In genomic region chr2:214019229-214019972, GRCh38 we compare ENCODE assay signal across 3 cellular contexts.
TF ChIP-seq lines count a peak whose summit lies in the region.

No MANE protein-coding gene starts in this region.

TF ChIP-seq in IMR-90, 13 proteins besides CTCF, POLR2A, EP300 and RAD21:
- TF ChIP-seq RFX5 (IDR thresholded peaks at IDR 0.05; ENCODE audit: low read depth, low read length) (no peak), FOS (IDR thresholded peaks at IDR 0.05; ENCODE audit: low read depth, low read length) (peak; percentile 97), ELK1 (IDR thresholded peaks at IDR 0.05; ENCODE audit: borderline replicate concordance, low read depth, low read length) (no peak), MAFK (IDR thresholded peaks at IDR 0.05; ENCODE audit: low read depth, low read length) (peak; percentile 65), BHLHE40 (IDR thresholded peaks at IDR 0.05; ENCODE audit: low read depth, low read length) (peak; percentile 62), CEBPB (IDR thresholded peaks at IDR 0.05; ENCODE audit: low read depth, low read length) (peak; percentile 90), MXI1 (IDR thresholded peaks at IDR 0.05; ENCODE audit: borderline replicate concordance, low read depth, low read length) (no peak)

TF ChIP-seq in H1, 55 proteins besides CTCF, POLR2A, EP300 and RAD21:
- no peak for TF ChIP-seq RBBP5 (IDR thresholded peaks at IDR 0.05; ENCODE audit: borderline replicate concordance, low read depth, low read length)
- no peak for TF ChIP-seq ZNF274 (IDR thresholded peaks at IDR 0.05; ENCODE audit: borderline replicate concordance, extremely low read depth, low read length)
- no peak for TF ChIP-seq TAF7 (optimal IDR thresholded peaks at IDR 0.05; ENCODE audit: borderline replicate concordance, low read depth, low read length)
- TF ChIP-seq SUZ12 (IDR thresholded peaks at IDR 0.05; ENCODE audit: low read length) = no peak
- TF ChIP-seq HDAC2 (IDR thresholded peaks at IDR 0.05; ENCODE audit: borderline replicate concordance in 1 of 2, low read depth in 2 of 2, low read length in 2 of 2) = no peak
- TF ChIP-seq CHD1 (IDR thresholded peaks at IDR 0.05; ENCODE audit: low read depth, low read length) = no peak
- no peak for TF ChIP-seq SP2 (IDR thresholded peaks at IDR 0.05; ENCODE audit: low read length)
- TF ChIP-seq FOSL1 (IDR thresholded peaks at IDR 0.05; ENCODE audit: insufficient read depth, low read depth, low read length) = no peak
- TF ChIP-seq SAP30 (IDR thresholded peaks at IDR 0.05; ENCODE audit: insufficient read depth, insufficient replicate concordance, low read length) = no peak
- TF ChIP-seq POLR2AphosphoS5 (IDR thresholded peaks at IDR 0.05; ENCODE audit: low read depth, low read length) = no peak
- TF ChIP-seq, protein P1, sequence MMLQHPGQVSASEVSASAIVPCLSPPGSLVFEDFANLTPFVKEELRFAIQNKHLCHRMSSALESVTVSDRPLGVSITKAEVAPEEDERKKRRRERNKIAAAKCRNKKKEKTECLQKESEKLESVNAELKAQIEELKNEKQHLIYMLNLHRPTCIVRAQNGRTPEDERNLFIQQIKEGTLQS (IDR thresholded peaks at IDR 0.05; ENCODE audit: insufficient read depth, low read depth, low read length) = no peak
- no peak for TF ChIP-seq JUND (IDR thresholded peaks at IDR 0.05; ENCODE audit: low read length)
- no peak for TF ChIP-seq POU5F1 (IDR thresholded peaks at IDR 0.05; ENCODE audit: low read depth, low read length)
- no peak for TF ChIP-seq USF2 (IDR thresholded peaks at IDR 0.05; ENCODE audit: low read length)
- no peak for TF ChIP-seq SP4 (IDR thresholded peaks at IDR 0.05; ENCODE audit: low read length)
- no peak for TF ChIP-seq TEAD4 (IDR thresholded peaks at IDR 0.05; ENCODE audit: low read depth, low read length)
- TF ChIP-seq RXRA (IDR thresholded peaks at IDR 0.05; ENCODE audit: insufficient read depth, low read depth, low read length) = no peak

TF ChIP-seq in WTC11, 78 proteins besides CTCF, POLR2A, EP300 and RAD21:
- TF ChIP-seq, protein P2, sequence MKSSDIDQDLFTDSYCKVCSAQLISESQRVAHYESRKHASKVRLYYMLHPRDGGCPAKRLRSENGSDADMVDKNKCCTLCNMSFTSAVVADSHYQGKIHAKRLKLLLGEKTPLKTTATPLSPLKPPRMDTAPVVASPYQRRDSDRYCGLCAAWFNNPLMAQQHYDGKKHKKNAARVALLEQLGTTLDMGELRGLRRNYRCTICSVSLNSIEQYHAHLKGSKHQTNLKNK (CRISPR knock-in tag; IDR thresholded peaks at IDR 0.05) = no peak
- TF ChIP-seq EMX1 (CRISPR knock-in tag; IDR thresholded peaks at IDR 0.05) = no peak
- TF ChIP-seq AR (CRISPR knock-in tag; IDR thresholded peaks at IDR 0.05) = no peak
- no peak for TF ChIP-seq SMAD3 (CRISPR knock-in tag; IDR thresholded peaks at IDR 0.05; ENCODE audit: borderline replicate concordance)
- no peak for TF ChIP-seq ZNF671 (CRISPR knock-in tag; IDR thresholded peaks at IDR 0.05)
- TF ChIP-seq TCF7 (CRISPR knock-in tag; IDR thresholded peaks at IDR 0.05; ENCODE audit: low read depth) = no peak
- TF ChIP-seq E2F4 (CRISPR knock-in tag; IDR thresholded peaks at IDR 0.05; ENCODE audit: borderline replicate concordance, low read depth) = no peak
- no peak for TF ChIP-seq PREB (CRISPR knock-in tag; IDR thresholded peaks at IDR 0.05; ENCODE audit: borderline replicate concordance)
- TF ChIP-seq FOXP1 (CRISPR knock-in tag; IDR thresholded peaks at IDR 0.05; ENCODE audit: borderline replicate concordance) = no peak
- no peak for TF ChIP-seq ERG (CRISPR knock-in tag; IDR thresholded peaks at IDR 0.05)
- TF ChIP-seq NFATC4 (CRISPR knock-in tag; IDR thresholded peaks at IDR 0.05) = no peak
- TF ChIP-seq, protein P3, sequence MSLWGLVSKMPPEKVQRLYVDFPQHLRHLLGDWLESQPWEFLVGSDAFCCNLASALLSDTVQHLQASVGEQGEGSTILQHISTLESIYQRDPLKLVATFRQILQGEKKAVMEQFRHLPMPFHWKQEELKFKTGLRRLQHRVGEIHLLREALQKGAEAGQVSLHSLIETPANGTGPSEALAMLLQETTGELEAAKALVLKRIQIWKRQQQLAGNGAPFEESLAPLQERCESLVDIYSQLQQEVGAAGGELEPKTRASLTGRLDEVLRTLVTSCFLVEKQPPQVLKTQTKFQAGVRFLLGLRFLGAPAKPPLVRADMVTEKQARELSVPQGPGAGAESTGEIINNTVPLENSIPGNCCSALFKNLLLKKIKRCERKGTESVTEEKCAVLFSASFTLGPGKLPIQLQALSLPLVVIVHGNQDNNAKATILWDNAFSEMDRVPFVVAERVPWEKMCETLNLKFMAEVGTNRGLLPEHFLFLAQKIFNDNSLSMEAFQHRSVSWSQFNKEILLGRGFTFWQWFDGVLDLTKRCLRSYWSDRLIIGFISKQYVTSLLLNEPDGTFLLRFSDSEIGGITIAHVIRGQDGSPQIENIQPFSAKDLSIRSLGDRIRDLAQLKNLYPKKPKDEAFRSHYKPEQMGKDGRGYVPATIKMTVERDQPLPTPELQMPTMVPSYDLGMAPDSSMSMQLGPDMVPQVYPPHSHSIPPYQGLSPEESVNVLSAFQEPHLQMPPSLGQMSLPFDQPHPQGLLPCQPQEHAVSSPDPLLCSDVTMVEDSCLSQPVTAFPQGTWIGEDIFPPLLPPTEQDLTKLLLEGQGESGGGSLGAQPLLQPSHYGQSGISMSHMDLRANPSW (CRISPR knock-in tag; conservative IDR thresholded peaks at IDR 0.05; ENCODE audit: low read depth) = no peak
- no peak for TF ChIP-seq CREB1 (CRISPR knock-in tag; IDR thresholded peaks at IDR 0.05)
- TF ChIP-seq TEAD4 (CRISPR knock-in tag; IDR thresholded peaks at IDR 0.05) = no peak
- TF ChIP-seq JUN (CRISPR knock-in tag; IDR thresholded peaks at IDR 0.05) = no peak
- TF ChIP-seq, protein P4, sequence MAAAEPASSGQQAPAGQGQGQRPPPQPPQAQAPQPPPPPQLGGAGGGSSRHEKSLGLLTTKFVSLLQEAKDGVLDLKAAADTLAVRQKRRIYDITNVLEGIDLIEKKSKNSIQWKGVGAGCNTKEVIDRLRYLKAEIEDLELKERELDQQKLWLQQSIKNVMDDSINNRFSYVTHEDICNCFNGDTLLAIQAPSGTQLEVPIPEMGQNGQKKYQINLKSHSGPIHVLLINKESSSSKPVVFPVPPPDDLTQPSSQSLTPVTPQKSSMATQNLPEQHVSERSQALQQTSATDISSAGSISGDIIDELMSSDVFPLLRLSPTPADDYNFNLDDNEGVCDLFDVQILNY (CRISPR knock-in tag; IDR thresholded peaks at IDR 0.05) = no peak
- TF ChIP-seq, protein P5, sequence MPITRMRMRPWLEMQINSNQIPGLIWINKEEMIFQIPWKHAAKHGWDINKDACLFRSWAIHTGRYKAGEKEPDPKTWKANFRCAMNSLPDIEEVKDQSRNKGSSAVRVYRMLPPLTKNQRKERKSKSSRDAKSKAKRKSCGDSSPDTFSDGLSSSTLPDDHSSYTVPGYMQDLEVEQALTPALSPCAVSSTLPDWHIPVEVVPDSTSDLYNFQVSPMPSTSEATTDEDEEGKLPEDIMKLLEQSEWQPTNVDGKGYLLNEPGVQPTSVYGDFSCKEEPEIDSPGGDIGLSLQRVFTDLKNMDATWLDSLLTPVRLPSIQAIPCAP (CRISPR knock-in tag; IDR thresholded peaks at IDR 0.05) = no peak
